Comparison of ENCODE assay signal across 8 cellular contexts in the genomic region with DNA sequence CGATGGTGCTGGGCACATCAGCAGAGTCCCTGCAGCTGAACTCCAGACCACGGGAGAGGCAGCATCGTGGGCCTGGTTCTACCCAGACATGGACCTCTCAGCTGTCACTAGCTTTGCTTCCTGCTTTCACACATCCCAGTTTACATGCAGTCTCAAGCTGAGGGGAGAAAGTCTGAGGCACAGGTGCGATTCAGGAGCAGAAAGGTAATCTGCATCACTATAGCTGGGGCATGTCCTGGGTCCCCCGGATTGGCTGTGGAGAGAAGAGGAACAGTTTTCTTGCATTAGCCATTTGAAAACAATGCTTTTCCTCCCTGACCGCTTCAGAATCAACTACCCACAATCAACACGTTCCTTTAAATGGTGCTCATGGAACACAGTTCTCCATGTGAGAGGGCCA.
"Had no signal": no experiment of that assay in that cellular context is flagged by ENCODE, and none has a peak within 500 bp of the region (broad histone marks: within the 10 kb centered on the region; RNA-seq: fewer than 3 reads in every experiment).

No MANE protein-coding gene starts in this region.

- H3K36me3 Mint-ChIP-seq: IgD-negative memory B cell had no signal

- H3K27me3 Mint-ChIP-seq: IgD-negative memory B cell had no signal

- H3K9me3 Mint-ChIP-seq: IgD-negative memory B cell had no signal

- ATAC-seq: HepG2 had no signal

- H3K27ac Mint-ChIP-seq: H9 had no signal

- DNase-seq: GOT3, H9, HCEC 1CT, KBM-7 had no signal

- H3K4me1 Mint-ChIP-seq: IgD-negative memory B cell had no signal

- H3K27ac ChIP-seq: HL-60, KMS-11 had no signal

- H3K4me3 Mint-ChIP-seq: H9, IgD-negative memory B cell had no signal
